ENCODE assay signal across 1 cellular context in genomic region chr14:90280096-90280495, GRCh38.
TF ChIP-seq lines count a peak whose summit lies in the region.

No MANE protein-coding gene starts in this region.

TF ChIP-seq in IMR-90, 13 proteins besides CTCF, POLR2A, EP300 and RAD21:
- TF ChIP-seq USF2 (IDR thresholded peaks at IDR 0.05; ENCODE audit: low read depth, low read length) = no peak
- no peak for TF ChIP-seq MXI1 (IDR thresholded peaks at IDR 0.05; ENCODE audit: borderline replicate concordance, low read depth, low read length)
- TF ChIP-seq RFX5 (IDR thresholded peaks at IDR 0.05; ENCODE audit: low read depth, low read length) = no peak
- no peak for TF ChIP-seq RCOR1 (IDR thresholded peaks at IDR 0.05; ENCODE audit: insufficient replicate concordance, low read length)
- no peak for TF ChIP-seq ELK1 (IDR thresholded peaks at IDR 0.05; ENCODE audit: borderline replicate concordance, low read depth, low read length)
- TF ChIP-seq NFE2L2 (IDR thresholded peaks at IDR 0.05; ENCODE audit: low read depth, low read length) = no peak
- TF ChIP-seq SMC3 (IDR thresholded peaks at IDR 0.05; ENCODE audit: low read depth, low read length) = no peak
